21 cellular contexts compared by ENCODE assay signal in genomic region chr7:103809229-103809994, GRCh38.
DNase-seq lines count a peak whose midpoint lies in the region; ATAC-seq lines count a peak whose summit lies in the region.
"Had no signal": no experiment of that assay in that cellular context is flagged by ENCODE, and none has a peak within 500 bp of the region (broad histone marks: within the 10 kb centered on the region; RNA-seq: fewer than 3 reads in every experiment).

No MANE protein-coding gene starts in this region.

- DNase-seq in Caki2 (ENCODE audit: low read depth) (peak; percentile 83), NCI-H69 (lab: John Stamatoyannopoulos, UW) (peak; percentile 63), left kidney (ENCODE audit: low read depth, low spot score) (peak; percentile 26), NCI-H187 treated with DMSO at 0.1 percent for 48 hours (lab: John Stamatoyannopoulos, UW) (no peak)
- DNase-seq in activated CD4-positive, CD25-positive, alpha-beta regulatory T cell (lab: John Stamatoyannopoulos, UW), result no peak
- DNase-seq: activated CD4-positive, alpha-beta T cell treated with anti-CD3 and anti-CD28 coated beads, Interleukin-2, amount 50 U/mL, for 1 hour; amygdala; DMS53; effector CD8-positive, alpha-beta T cell; esophagus squamous epithelium; left ventricle myocardium superior; NCI-H1105 treated with DMSO at 0.1 percent for 48 hours; NCI-H2171 treated with DMSO at 0.1 percent for 48 hours; NCI-H774; PC-3; SHP77 treated with DMSO at 0.1 percent for 48 hours; T-helper 1 cell; testis had no signal

- in situ Hi-C loops in Caki2 (cut with HindIII; ENCODE audit: low pct_unique_long_range_greater_than_20kb, low sequenced_read_pairs), result no loop called here

- ATAC-seq in GM19452 (IDR thresholded peaks at IDR 0.05; ENCODE audit: unreplicated experiment) (peak; percentile 56), GM18502 (IDR thresholded peaks at IDR 0.05; ENCODE audit: poor library complexity, unreplicated experiment) (no peak), GM18520 (IDR thresholded peaks at IDR 0.05; ENCODE audit: unreplicated experiment) (no peak)
- ATAC-seq: left ventricle myocardium superior, PC-3 had no signal

Comparison
In these comparisons a context has a peak if more than half of its experiments do, and no peak if none do; other contexts are left out.
1. DNase-seq: peak in Caki2 (single experiment), NCI-H69 (single experiment) and left kidney (single experiment); none in activated CD4-positive, CD25-positive, alpha-beta regulatory T cell (0 of 4) and NCI-H187 treated with DMSO at 0.1 percent for 48 hours (single experiment).